Comparison of ENCODE assay signal across 1 cellular context in the genomic region with DNA sequence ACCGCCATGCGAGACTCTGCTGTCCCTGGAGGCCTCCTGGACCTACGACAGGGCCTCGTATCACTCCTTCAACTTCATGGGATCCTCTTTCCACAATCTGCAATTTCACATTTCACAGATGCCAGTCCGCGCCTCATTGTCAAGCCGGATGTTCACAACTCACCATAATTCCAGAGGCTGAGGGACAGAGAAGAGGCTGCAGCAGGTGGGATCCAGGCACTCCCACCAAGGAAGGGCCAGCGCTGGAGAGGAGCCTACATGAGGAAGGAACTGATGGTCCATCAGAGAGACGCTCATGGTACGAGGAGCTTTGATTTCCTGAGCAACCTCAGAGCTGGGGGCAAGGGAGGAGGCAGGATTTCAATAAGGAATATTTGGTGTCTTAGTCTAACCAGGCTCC.
TF ChIP-seq lines count a peak whose summit lies in the region.

No MANE protein-coding gene starts in this region.

TF ChIP-seq in GM23338, 12 proteins besides CTCF, POLR2A, EP300 and RAD21 (continued from another document):
- TF ChIP-seq, protein P1, sequence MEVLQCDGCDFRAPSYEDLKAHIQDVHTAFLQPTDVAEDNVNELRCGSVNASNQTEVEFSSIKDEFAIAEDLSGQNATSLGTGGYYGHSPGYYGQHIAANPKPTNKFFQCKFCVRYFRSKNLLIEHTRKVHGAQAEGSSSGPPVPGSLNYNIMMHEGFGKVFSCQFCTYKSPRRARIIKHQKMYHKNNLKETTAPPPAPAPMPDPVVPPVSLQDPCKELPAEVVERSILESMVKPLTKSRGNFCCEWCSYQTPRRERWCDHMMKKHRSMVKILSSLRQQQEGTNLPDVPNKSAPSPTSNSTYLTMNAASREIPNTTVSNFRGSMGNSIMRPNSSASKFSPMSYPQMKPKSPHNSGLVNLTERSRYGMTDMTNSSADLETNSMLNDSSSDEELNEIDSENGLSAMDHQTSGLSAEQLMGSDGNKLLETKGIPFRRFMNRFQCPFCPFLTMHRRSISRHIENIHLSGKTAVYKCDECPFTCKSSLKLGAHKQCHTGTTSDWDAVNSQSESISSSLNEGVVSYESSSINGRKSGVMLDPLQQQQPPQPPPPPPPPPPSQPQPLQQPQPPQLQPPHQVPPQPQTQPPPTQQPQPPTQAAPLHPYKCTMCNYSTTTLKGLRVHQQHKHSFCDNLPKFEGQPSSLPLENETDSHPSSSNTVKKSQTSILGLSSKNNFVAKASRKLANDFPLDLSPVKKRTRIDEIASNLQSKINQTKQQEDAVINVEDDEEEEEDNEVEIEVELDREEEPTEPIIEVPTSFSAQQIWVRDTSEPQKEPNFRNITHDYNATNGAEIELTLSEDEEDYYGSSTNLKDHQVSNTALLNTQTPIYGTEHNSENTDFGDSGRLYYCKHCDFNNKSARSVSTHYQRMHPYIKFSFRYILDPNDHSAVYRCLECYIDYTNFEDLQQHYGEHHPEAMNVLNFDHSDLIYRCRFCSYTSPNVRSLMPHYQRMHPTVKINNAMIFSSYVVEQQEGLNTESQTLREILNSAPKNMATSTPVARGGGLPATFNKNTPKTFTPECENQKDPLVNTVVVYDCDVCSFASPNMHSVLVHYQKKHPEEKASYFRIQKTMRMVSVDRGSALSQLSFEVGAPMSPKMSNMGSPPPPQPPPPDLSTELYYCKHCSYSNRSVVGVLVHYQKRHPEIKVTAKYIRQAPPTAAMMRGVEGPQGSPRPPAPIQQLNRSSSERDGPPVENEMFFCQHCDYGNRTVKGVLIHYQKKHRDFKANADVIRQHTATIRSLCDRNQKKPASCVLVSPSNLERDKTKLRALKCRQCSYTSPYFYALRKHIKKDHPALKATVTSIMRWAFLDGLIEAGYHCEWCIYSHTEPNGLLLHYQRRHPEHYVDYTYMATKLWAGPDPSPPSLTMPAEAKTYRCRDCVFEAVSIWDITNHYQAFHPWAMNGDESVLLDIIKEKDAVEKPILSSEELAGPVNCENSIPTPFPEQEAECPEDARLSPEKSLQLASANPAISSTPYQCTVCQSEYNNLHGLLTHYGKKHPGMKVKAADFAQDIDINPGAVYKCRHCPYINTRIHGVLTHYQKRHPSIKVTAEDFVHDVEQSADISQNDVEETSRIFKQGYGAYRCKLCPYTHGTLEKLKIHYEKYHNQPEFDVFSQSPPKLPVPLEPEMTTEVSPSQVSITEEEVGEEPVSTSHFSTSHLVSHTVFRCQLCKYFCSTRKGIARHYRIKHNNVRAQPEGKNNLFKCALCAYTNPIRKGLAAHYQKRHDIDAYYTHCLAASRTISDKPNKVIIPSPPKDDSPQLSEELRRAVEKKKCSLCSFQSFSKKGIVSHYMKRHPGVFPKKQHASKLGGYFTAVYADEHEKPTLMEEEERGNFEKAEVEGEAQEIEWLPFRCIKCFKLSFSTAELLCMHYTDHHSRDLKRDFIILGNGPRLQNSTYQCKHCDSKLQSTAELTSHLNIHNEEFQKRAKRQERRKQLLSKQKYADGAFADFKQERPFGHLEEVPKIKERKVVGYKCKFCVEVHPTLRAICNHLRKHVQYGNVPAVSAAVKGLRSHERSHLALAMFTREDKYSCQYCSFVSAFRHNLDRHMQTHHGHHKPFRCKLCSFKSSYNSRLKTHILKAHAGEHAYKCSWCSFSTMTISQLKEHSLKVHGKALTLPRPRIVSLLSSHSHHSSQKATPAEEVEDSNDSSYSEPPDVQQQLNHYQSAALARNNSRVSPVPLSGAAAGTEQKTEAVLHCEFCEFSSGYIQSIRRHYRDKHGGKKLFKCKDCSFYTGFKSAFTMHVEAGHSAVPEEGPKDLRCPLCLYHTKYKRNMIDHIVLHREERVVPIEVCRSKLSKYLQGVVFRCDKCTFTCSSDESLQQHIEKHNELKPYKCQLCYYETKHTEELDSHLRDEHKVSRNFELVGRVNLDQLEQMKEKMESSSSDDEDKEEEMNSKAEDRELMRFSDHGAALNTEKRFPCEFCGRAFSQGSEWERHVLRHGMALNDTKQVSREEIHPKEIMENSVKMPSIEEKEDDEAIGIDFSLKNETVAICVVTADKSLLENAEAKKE (CRISPR knock-in tag; IDR thresholded peaks at IDR 0.05): no peak
- no peak for TF ChIP-seq POLR2AphosphoS5 (IDR thresholded peaks at IDR 0.05; ENCODE audit: low read depth)
- TF ChIP-seq EZH2 (IDR thresholded peaks at IDR 0.05; ENCODE audit: low read depth, unreplicated experiment): no peak
- TF ChIP-seq, protein P2, sequence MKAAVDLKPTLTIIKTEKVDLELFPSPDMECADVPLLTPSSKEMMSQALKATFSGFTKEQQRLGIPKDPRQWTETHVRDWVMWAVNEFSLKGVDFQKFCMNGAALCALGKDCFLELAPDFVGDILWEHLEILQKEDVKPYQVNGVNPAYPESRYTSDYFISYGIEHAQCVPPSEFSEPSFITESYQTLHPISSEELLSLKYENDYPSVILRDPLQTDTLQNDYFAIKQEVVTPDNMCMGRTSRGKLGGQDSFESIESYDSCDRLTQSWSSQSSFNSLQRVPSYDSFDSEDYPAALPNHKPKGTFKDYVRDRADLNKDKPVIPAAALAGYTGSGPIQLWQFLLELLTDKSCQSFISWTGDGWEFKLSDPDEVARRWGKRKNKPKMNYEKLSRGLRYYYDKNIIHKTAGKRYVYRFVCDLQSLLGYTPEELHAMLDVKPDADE (IDR thresholded peaks at IDR 0.05): no peak
- no peak for TF ChIP-seq NANOG (IDR thresholded peaks at IDR 0.05; ENCODE audit: borderline replicate concordance)
- TF ChIP-seq CREB1 (CRISPR knock-in tag; IDR thresholded peaks at IDR 0.05; ENCODE audit: low read depth): no peak
- TF ChIP-seq, protein P3, sequence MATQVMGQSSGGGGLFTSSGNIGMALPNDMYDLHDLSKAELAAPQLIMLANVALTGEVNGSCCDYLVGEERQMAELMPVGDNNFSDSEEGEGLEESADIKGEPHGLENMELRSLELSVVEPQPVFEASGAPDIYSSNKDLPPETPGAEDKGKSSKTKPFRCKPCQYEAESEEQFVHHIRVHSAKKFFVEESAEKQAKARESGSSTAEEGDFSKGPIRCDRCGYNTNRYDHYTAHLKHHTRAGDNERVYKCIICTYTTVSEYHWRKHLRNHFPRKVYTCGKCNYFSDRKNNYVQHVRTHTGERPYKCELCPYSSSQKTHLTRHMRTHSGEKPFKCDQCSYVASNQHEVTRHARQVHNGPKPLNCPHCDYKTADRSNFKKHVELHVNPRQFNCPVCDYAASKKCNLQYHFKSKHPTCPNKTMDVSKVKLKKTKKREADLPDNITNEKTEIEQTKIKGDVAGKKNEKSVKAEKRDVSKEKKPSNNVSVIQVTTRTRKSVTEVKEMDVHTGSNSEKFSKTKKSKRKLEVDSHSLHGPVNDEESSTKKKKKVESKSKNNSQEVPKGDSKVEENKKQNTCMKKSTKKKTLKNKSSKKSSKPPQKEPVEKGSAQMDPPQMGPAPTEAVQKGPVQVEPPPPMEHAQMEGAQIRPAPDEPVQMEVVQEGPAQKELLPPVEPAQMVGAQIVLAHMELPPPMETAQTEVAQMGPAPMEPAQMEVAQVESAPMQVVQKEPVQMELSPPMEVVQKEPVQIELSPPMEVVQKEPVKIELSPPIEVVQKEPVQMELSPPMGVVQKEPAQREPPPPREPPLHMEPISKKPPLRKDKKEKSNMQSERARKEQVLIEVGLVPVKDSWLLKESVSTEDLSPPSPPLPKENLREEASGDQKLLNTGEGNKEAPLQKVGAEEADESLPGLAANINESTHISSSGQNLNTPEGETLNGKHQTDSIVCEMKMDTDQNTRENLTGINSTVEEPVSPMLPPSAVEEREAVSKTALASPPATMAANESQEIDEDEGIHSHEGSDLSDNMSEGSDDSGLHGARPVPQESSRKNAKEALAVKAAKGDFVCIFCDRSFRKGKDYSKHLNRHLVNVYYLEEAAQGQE (IDR thresholded peaks at IDR 0.05; ENCODE audit: unreplicated experiment): no peak
- TF ChIP-seq STAT1 (IDR thresholded peaks at IDR 0.05; ENCODE audit: unreplicated experiment): no peak
- no peak for TF ChIP-seq ZNF331 (CRISPR knock-in tag; IDR thresholded peaks at IDR 0.05; ENCODE audit: low read depth)
- TF ChIP-seq ZNF114 (CRISPR knock-in tag; IDR thresholded peaks at IDR 0.05): no peak
